Comparison of ENCODE assay signal across 8 cellular contexts in the genomic region with DNA sequence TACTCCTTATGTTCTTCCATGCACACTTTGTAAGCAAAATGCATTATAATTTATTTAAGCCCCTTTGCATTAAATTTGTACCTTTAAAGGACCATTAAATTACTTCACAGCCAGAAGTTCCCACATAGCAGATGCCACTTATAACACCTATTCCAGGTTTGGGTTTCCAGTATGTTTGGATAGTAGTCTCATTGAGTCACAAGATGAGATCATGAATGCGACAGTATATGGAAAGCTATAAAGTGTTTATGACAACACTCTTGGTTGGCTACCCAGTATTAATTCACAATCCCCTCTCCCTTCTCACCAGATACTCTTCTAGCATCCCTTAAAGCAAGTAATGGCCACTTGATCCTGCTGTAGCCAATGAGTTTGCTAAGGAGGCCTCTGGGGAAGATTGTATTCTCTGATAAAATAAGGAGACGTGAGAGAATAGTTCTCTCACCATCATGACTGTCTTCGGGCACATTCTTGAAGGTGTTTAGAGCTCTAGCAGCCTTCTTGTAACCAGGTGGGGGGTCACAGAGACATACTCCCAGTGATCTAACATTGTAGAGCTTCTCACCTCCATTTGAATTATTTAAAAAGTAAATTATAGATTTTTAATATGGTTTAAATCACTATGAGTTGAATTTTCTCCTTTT. TPM values are rescaled to one million over a fixed set of nuclear protein-coding genes. Genes with fewer than 3 reads are reported as not detected.
"Had no signal": no experiment of that assay in that cellular context is flagged by ENCODE, and none has a peak within 500 bp of the region (broad histone marks: within the 10 kb centered on the region; RNA-seq: fewer than 3 reads in every experiment).

No MANE protein-coding gene starts in this region.

- H2AFZ ChIP-seq: GM23248 had no signal

- H3K4me3 ChIP-seq: GM23248, HAP-1 had no signal

- DNase-seq: GM23248, GOT3, H7, KBM-7 had no signal

- H3K9me3 ChIP-seq: HAP-1 had no signal

- H3K9ac ChIP-seq: GM23248 had no signal

- H3K36me3 ChIP-seq: HAP-1 had no signal

- H3K27ac ChIP-seq: GM23248, HL-60 had no signal

RNA-seq across cellular contexts. Expression of a gene that starts 2.8 kb away (rescaled TPM):
- total RNA-seq: HepG2 had no signal
- polyA plus RNA-seq: HepG2, IgD-negative memory B cell had no signal
